1 cellular context compared by ENCODE assay signal in the genomic region with DNA sequence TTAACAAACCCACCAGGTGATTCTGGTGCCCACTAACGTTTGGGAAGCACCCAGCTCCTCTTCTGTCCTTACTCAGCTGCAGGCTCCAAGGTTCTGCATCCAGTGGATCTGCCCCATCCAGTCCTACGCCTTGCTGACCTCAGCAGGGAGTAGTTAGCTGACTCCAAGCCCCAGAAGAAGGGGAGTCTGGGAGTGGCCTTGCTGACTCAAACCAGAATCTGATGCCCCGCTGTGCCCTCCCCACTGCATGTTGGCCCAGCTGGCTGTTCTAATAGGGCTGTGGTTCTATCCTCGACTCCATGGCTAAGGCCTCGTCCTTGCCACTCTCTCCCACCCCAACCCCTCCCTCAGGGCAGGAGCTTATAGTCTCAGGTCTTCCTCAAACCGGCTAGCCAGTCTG.
TF ChIP-seq lines count a peak whose summit lies in the region.

No MANE protein-coding gene starts in this region.

TF ChIP-seq in GM23338, 12 proteins besides CTCF, POLR2A, EP300 and RAD21 (continued from another document):
- TF ChIP-seq EZH2 (IDR thresholded peaks at IDR 0.05; ENCODE audit: low read depth, unreplicated experiment) (no peak), ZNF331 (CRISPR knock-in tag; IDR thresholded peaks at IDR 0.05; ENCODE audit: low read depth) (no peak), ZNF114 (CRISPR knock-in tag; IDR thresholded peaks at IDR 0.05) (no peak), EZH2phosphoT487 (IDR thresholded peaks at IDR 0.05; ENCODE audit: unreplicated experiment) (no peak), JUNB (IDR thresholded peaks at IDR 0.05; ENCODE audit: unreplicated experiment) (no peak)
- TF ChIP-seq, protein P1, sequence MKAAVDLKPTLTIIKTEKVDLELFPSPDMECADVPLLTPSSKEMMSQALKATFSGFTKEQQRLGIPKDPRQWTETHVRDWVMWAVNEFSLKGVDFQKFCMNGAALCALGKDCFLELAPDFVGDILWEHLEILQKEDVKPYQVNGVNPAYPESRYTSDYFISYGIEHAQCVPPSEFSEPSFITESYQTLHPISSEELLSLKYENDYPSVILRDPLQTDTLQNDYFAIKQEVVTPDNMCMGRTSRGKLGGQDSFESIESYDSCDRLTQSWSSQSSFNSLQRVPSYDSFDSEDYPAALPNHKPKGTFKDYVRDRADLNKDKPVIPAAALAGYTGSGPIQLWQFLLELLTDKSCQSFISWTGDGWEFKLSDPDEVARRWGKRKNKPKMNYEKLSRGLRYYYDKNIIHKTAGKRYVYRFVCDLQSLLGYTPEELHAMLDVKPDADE (IDR thresholded peaks at IDR 0.05) = no peak
- TF ChIP-seq, protein P2, sequence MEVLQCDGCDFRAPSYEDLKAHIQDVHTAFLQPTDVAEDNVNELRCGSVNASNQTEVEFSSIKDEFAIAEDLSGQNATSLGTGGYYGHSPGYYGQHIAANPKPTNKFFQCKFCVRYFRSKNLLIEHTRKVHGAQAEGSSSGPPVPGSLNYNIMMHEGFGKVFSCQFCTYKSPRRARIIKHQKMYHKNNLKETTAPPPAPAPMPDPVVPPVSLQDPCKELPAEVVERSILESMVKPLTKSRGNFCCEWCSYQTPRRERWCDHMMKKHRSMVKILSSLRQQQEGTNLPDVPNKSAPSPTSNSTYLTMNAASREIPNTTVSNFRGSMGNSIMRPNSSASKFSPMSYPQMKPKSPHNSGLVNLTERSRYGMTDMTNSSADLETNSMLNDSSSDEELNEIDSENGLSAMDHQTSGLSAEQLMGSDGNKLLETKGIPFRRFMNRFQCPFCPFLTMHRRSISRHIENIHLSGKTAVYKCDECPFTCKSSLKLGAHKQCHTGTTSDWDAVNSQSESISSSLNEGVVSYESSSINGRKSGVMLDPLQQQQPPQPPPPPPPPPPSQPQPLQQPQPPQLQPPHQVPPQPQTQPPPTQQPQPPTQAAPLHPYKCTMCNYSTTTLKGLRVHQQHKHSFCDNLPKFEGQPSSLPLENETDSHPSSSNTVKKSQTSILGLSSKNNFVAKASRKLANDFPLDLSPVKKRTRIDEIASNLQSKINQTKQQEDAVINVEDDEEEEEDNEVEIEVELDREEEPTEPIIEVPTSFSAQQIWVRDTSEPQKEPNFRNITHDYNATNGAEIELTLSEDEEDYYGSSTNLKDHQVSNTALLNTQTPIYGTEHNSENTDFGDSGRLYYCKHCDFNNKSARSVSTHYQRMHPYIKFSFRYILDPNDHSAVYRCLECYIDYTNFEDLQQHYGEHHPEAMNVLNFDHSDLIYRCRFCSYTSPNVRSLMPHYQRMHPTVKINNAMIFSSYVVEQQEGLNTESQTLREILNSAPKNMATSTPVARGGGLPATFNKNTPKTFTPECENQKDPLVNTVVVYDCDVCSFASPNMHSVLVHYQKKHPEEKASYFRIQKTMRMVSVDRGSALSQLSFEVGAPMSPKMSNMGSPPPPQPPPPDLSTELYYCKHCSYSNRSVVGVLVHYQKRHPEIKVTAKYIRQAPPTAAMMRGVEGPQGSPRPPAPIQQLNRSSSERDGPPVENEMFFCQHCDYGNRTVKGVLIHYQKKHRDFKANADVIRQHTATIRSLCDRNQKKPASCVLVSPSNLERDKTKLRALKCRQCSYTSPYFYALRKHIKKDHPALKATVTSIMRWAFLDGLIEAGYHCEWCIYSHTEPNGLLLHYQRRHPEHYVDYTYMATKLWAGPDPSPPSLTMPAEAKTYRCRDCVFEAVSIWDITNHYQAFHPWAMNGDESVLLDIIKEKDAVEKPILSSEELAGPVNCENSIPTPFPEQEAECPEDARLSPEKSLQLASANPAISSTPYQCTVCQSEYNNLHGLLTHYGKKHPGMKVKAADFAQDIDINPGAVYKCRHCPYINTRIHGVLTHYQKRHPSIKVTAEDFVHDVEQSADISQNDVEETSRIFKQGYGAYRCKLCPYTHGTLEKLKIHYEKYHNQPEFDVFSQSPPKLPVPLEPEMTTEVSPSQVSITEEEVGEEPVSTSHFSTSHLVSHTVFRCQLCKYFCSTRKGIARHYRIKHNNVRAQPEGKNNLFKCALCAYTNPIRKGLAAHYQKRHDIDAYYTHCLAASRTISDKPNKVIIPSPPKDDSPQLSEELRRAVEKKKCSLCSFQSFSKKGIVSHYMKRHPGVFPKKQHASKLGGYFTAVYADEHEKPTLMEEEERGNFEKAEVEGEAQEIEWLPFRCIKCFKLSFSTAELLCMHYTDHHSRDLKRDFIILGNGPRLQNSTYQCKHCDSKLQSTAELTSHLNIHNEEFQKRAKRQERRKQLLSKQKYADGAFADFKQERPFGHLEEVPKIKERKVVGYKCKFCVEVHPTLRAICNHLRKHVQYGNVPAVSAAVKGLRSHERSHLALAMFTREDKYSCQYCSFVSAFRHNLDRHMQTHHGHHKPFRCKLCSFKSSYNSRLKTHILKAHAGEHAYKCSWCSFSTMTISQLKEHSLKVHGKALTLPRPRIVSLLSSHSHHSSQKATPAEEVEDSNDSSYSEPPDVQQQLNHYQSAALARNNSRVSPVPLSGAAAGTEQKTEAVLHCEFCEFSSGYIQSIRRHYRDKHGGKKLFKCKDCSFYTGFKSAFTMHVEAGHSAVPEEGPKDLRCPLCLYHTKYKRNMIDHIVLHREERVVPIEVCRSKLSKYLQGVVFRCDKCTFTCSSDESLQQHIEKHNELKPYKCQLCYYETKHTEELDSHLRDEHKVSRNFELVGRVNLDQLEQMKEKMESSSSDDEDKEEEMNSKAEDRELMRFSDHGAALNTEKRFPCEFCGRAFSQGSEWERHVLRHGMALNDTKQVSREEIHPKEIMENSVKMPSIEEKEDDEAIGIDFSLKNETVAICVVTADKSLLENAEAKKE (CRISPR knock-in tag; IDR thresholded peaks at IDR 0.05) = no peak
TF ChIP-seq in GM23338: peak in this region for 0.
